ENCODE assay signal across 11 cellular contexts in genomic region chr12:6204533-6205143, GRCh38. TPM values are rescaled to one million over a fixed set of nuclear protein-coding genes. Genes with fewer than 3 reads are reported as not detected.
DNase-seq lines count a peak whose midpoint lies in the region; ATAC-seq, FAIRE-seq and TF ChIP-seq lines count a peak whose summit lies in the region.
"Had no signal": no experiment of that assay in that cellular context is flagged by ENCODE, and none has a peak within 500 bp of the region (broad histone marks: within the 10 kb centered on the region; RNA-seq: fewer than 3 reads in every experiment).

No MANE protein-coding gene starts in this region.

- ATAC-seq in SK-N-SH treated with all-trans-retinoic acid at 6 μM for 48 hours (no peak), GM12878 (peak; percentile 21), left lung (no peak)
- ATAC-seq: body of pancreas had no signal

- H3K9me2 ChIP-seq in SK-N-SH, result no peaks in the 10 kb centered on the region

- H4K20me1 ChIP-seq in SK-N-SH (ENCODE audit: insufficient read depth) (no peaks in the 10 kb centered on the region), GM12878 (ENCODE audit: control insufficient read depth, insufficient read depth) (no peaks in the 10 kb centered on the region)

- peak overlapping the region in 1 of 2 experiments; percentile 1; a peak in 1 of 4 replicates for H3K4me3 ChIP-seq in SK-N-SH (ENCODE audit: low read depth in 2 of 2, low read length in 1 of 2)
- H3K4me3 ChIP-seq in GM12878, result no peak overlapping the region
- no peak overlapping the region for H3K4me3 ChIP-seq in left lung
- H3K4me3 ChIP-seq in tibial artery, result peak overlapping the region; percentile 5 to 10
- H3K4me3 ChIP-seq: body of pancreas had no signal

- H3K27me3 ChIP-seq in SK-N-SH (ENCODE audit: insufficient read depth) (no peaks in the 10 kb centered on the region), GM12878 (replicated peaks in 1 of 2; ENCODE audit: control insufficient read depth in 2 of 2, insufficient read depth in 2 of 2, low read length in 1 of 2) (peaks cover 2 to 16% of the 10 kb centered on the region in 2 experiments; a peak in 3 of 4 replicates), left lung (peaks cover 0 to 28% of the 10 kb centered on the region in 2 donors), tibial artery (no peaks in the 10 kb centered on the region)
- H3K27me3 ChIP-seq: body of pancreas had no signal

- no TSS peak for BruUV-seq in GM12878 (replicated peaks; lab: Mats Ljungman, UMichigan)

- WGBS in SK-N-SH (ENCODE audit: low lambda C conversion rate), result 89% methylated on average over 5 of the region's 5 CpGs
- 42% methylated on average over 5 of the region's 5 CpGs for WGBS in GM12878 (ENCODE audit: insufficient coverage, insufficient replicate concordance, low lambda C conversion rate, missing lambda C conversion rate)

- H3K9me3 ChIP-seq in SK-N-SH (no peaks in the 10 kb centered on the region), GM12878 (replicated peaks; ENCODE audit: control insufficient read depth, insufficient read depth, low read length) (no peaks in the 10 kb centered on the region), left lung (no peaks in the 10 kb centered on the region), tibial artery (no peaks in the 10 kb centered on the region)
- H3K9me3 ChIP-seq: body of pancreas had no signal

- no peaks in the 10 kb centered on the region for H3F3A ChIP-seq in SK-N-SH (replicated peaks; ENCODE audit: insufficient read depth)

- CTCF ChIA-PET in SK-N-SH (lab: Yijun Ruan, JAX), result interaction anchor here (1.0 to 14.3 kb wide), 5 partner anchors 9 to 165 kb away, joined by 3 to 299 read pairs (median 3); no protein-coding TSS in a partner anchor
- CTCF ChIA-PET in GM12878 (lab: Yijun Ruan, JAX), result interaction anchor here (0.5 to 21.0 kb wide), 13 partner anchors 8 to 139 kb away, joined by 3 to 401 read pairs (median 7); no protein-coding TSS in a partner anchor

- peak overlapping the region in 1 of 2 experiments; percentile 29; a peak in 1 of 4 replicates for H3K27ac ChIP-seq in SK-N-SH (ENCODE audit: low read depth in 2 of 2, low read length in 1 of 2)
- no peak overlapping the region for H3K27ac ChIP-seq in GM12878 (ENCODE audit: control insufficient read depth, insufficient read depth)
- H3K27ac ChIP-seq in left lung, result peak overlapping the region; percentile 37 to 70
- peak overlapping the region; percentile 93 to 98 for H3K27ac ChIP-seq in tibial artery

- DNase-seq in SK-N-SH (no peak), GM12878 (ENCODE audit: low read depth, low spot score) (no peak), left lung (no peak), tibial artery (no peak), GM03348 (ENCODE audit: low spot score) (no peak), DMS 273 treated with DMSO at 0.1 percent for 48 hours (lab: John Stamatoyannopoulos, UW) (no peak), HTR-8/SVneo (ENCODE audit: insufficient read length, low spot score) (no peak)
- DNase-seq: activated CD4-positive, alpha-beta T cell treated with anti-CD3 and anti-CD28 coated beads, Interleukin-2, amount 10 ng/mL, durations not matched to agents 24 days and 14 days; NCI-H69 had no signal

- FAIRE-seq in GM12878 (lab: Jason Lieb, UNC) (peak; percentile 18), HTR-8/SVneo (lab: Jason Lieb, UNC) (no peak)

- no peak overlapping the region for H3K4me2 ChIP-seq in SK-N-SH
- no peak overlapping the region for H3K4me2 ChIP-seq in GM12878 (ENCODE audit: control insufficient read depth, insufficient read depth)

- RAD21 ChIA-PET in GM12878 (lab: Charles Lee; ENCODE audit: unreplicated experiment), result interaction anchor here (0.9 to 17.5 kb wide), 10 partner anchors 8 to 81 kb away, joined by 3 to 304 read pairs (median 4); no protein-coding TSS in a partner anchor

- intact Hi-C loops in GM12878 (cut with micrococcal nuclease; ENCODE audit: unreplicated experiment), result loop anchor here (2.0 kb wide), 1 partner anchor 26 kb away; no protein-coding TSS in a partner anchor
- intact Hi-C loops in left lung (cut with DNase I), result loop anchor here in 1 of 2 donors (10.0 kb wide), 1 partner anchor 60 kb away; no protein-coding TSS in a partner anchor
- intact Hi-C loops in tibial artery (cut with DNase I; ENCODE audit: low total_unique reads), result no loop called here

- TF ChIP-seq RAD21 in SK-N-SH (IDR thresholded peaks at IDR 0.05; ENCODE audit: low read length) (0 out of 2 replicates have a peak, but pooled peaks have one; percentile 31), GM12878 (IDR thresholded peaks at IDR 0.05; ENCODE audit: insufficient read depth, low read depth, low read length) (peak; percentile 19; the same call in 1 of the 2 replicates)

- no peak for TF ChIP-seq POLR2A in GM12878 (IDR thresholded peaks at IDR 0.05; ENCODE audit: low read depth, low read length)

- no peak overlapping the region for H3K9ac ChIP-seq in SK-N-SH
- H3K9ac ChIP-seq in GM12878 (ENCODE audit: control insufficient read depth, insufficient read depth, low read length), result no peak overlapping the region

- H3K36me3 ChIP-seq in SK-N-SH (replicated peaks in 1 of 2; ENCODE audit: control insufficient read depth in 1 of 2, insufficient read depth in 2 of 2, low read length in 1 of 2) (no peaks in the 10 kb centered on the region), GM12878 (ENCODE audit: control insufficient read depth in 2 of 2, insufficient read depth in 2 of 2, low read length in 1 of 2) (no peaks in the 10 kb centered on the region), left lung (peaks cover 0 to 4% of the 10 kb centered on the region in 2 donors), tibial artery (peaks cover 0 to 7% (median 7%) of the 10 kb centered on the region in 3 donors)

- SMC1A ChIA-PET in GM12878 (lab: Charles Lee; ENCODE audit: uncharacterized antibody, unreplicated experiment), result interaction anchor here (0.6 to 9.4 kb wide), 13 partner anchors 8 to 82 kb away, joined by 3 to 72 read pairs (median 6); no protein-coding TSS in a partner anchor

- in situ Hi-C loops in GM12878 (cut with MboI), result no loop called here

- H3K79me2 ChIP-seq in SK-N-SH (ENCODE audit: insufficient read depth) (peaks cover 10% of the 10 kb centered on the region; the same call in 1 of the 2 replicates), GM12878 (ENCODE audit: control insufficient read depth, insufficient read depth, low read length) (no peaks in the 10 kb centered on the region)

- TF ChIP-seq CTCF in SK-N-SH (IDR thresholded peaks at IDR 0.05) (no peak), GM12878 (IDR thresholded peaks at IDR 0.05 in 2 of 3, conservative IDR thresholded peaks at IDR 0.05 in 1 of 3; ENCODE audit: control insufficient read depth in 2 of 3, extremely low read depth in 1 of 3, insufficient read depth in 1 of 3, low read depth in 3 of 3, low read length in 3 of 3) (peak in 2 of 3 experiments; percentile 27 to 36; a peak in 2 of 6 replicates), left lung (IDR thresholded peaks at IDR 0.05) (no peak), tibial artery (IDR thresholded peaks at IDR 0.05) (no peak)

- H3K4me1 ChIP-seq in SK-N-SH (ENCODE audit: control insufficient read depth in 1 of 2, insufficient read depth in 2 of 2, low read depth in 1 of 2, low read length in 1 of 2) (peaks cover 0 to 51% of the 10 kb centered on the region in 2 experiments; a peak in 1 of 4 replicates), GM12878 (ENCODE audit: control insufficient read depth, insufficient read depth, low read length) (no peaks in the 10 kb centered on the region; the same call in 1 of the 2 replicates), left lung (peaks cover 30 to 83% of the 10 kb centered on the region in 2 donors), tibial artery (peaks cover 0 to 84% (median 68%) of the 10 kb centered on the region in 4 donors)

- no peak for TF ChIP-seq EP300 in SK-N-SH (IDR thresholded peaks at IDR 0.05; ENCODE audit: borderline replicate concordance in 1 of 2, low read depth in 1 of 2, low read length in 1 of 2)
- TF ChIP-seq EP300 in GM12878 (IDR thresholded peaks at IDR 0.05; ENCODE audit: borderline replicate concordance in 1 of 2, control insufficient read depth in 1 of 2, low read depth in 2 of 2, low read length in 2 of 2), result no peak

- H2AFZ ChIP-seq in SK-N-SH (ENCODE audit: low read depth) (no peak overlapping the region), GM12878 (ENCODE audit: control insufficient read depth, low read depth, low read length) (no peak overlapping the region)

- POLR2A ChIA-PET in SK-N-SH (lab: Yijun Ruan, JAX), result no interaction called here
- POLR2A ChIA-PET in GM12878 (lab: Charles Lee), result interaction anchor here (1.1 to 3.3 kb wide), 5 partner anchors 11 to 60 kb away, joined by 3 to 20 read pairs (median 4); no protein-coding TSS in a partner anchor

TF ChIP-seq in SK-N-SH, 30 proteins besides CTCF, POLR2A, EP300 and RAD21 (continues in another document):
- no peak for TF ChIP-seq MXI1 (IDR thresholded peaks at IDR 0.05; ENCODE audit: low read depth, low read length)

TF ChIP-seq in SK-N-SH treated with all-trans-retinoic acid at 6 μM for 48 hours, 23 proteins besides CTCF, POLR2A, EP300 and RAD21 (continues in another document):
- no peak for TF ChIP-seq ZNF8 (CRISPR knock-in tag; IDR thresholded peaks at IDR 0.05)
- no peak for TF ChIP-seq TOX (CRISPR knock-in tag; IDR thresholded peaks at IDR 0.05; ENCODE audit: borderline replicate concordance)
- TF ChIP-seq ZNF565 (CRISPR knock-in tag; conservative IDR thresholded peaks at IDR 0.05; ENCODE audit: low read depth), result no peak

TF ChIP-seq in GM12878, 131 proteins besides CTCF, POLR2A, EP300 and RAD21 (continues in another document):
- TF ChIP-seq MEF2B (IDR thresholded peaks at IDR 0.05; ENCODE audit: partially characterized antibody, poor library complexity, severe bottlenecking), result no peak

RNA-seq across cellular contexts. Expression of gene CD9, which starts 4.4 kb away (rescaled TPM):
- polyA plus RNA-seq in SK-N-SH (2012; rRNA removed), result 76.6 and 77.3 TPM in 2 replicates
- 71.1 and 79.7 TPM in 2 replicates for polyA plus RNA-seq in SK-N-SH (2012; cell fraction: cytosol; rRNA removed)
- 33.1 and 44.1 TPM in 2 replicates for polyA plus RNA-seq in SK-N-SH (2012; cell fraction: nucleus; rRNA removed)
- 23.0 and 25.8 TPM in 2 replicates for total RNA-seq in GM12878 (2013; cell fraction: nucleolus; rRNA removed)
- total RNA-seq in GM12878 (2014; rRNA removed), result 7.2 and 8.6 TPM in 2 replicates
- 7.5 and 7.6 TPM in 2 replicates for total RNA-seq in GM12878 (2014; rRNA removed; fragmentation: Illumina TruSeq; extraction: Trizol)
- 7.9 and 8.3 TPM in 2 replicates for total RNA-seq in GM12878 (2021)
- polyA plus RNA-seq in GM12878 (2011; ENCODE audit: low read depth), result 0.46 TPM
- 29.9 and 33.1 TPM in 2 replicates for polyA plus RNA-seq in GM12878 (2011; rRNA removed)
- polyA plus RNA-seq in GM12878 (2011; cell fraction: cytosol; rRNA removed), result 20.0 and 26.2 TPM in 2 replicates
- polyA plus RNA-seq in GM12878 (2011; cell fraction: nucleus; rRNA removed), result 11.2 and 13.3 TPM in 2 replicates
- polyA plus RNA-seq in GM12878 (2012), result 0.14 and 0.84 TPM in 2 replicates
- 8.6 and 20.3 TPM in 2 replicates for polyA plus RNA-seq in GM12878 (2014; fragmentation: Illumina TruSeq; extraction: Trizol)
- 10 to 100 TPM in 1 of 2 experiments, 1 to 10 TPM in 1; 4.8 to 11.2 TPM for polyA plus RNA-seq in GM12878 (2014; fragmentation: Nextera tagmentation; extraction: Ambion mirVana)
- 12.6 and 15.6 TPM in 2 replicates for polyA plus RNA-seq in GM12878 (2014; rRNA removed)
- polyA plus RNA-seq in GM12878 (2016; fragmentation: Nextera tagmentation; extraction: Ambion mirVana), result 10 to 100 TPM; 10.9 to 11.7 TPM
- polyA minus RNA-seq in GM12878 (2011; rRNA and poly(A)+ RNA removed), result 17.7 and 21.8 TPM in 2 replicates
- 6.4 and 9.1 TPM in 2 replicates for polyA minus RNA-seq in GM12878 (2011; cell fraction: cytosol; rRNA and poly(A)+ RNA removed)
- 2.8 and 5.3 TPM in 2 replicates for polyA minus RNA-seq in GM12878 (2011; cell fraction: nucleus; rRNA and poly(A)+ RNA removed)
- 100 to 1,000 TPM; 416 to 512 TPM for total RNA-seq in left lung

Comparison
In these comparisons a context has a peak if more than half of its experiments do, and no peak if none do; other contexts are left out.
1. H3K4me3 ChIP-seq: peak in tibial artery (2 of 2); none in GM12878 (single experiment) and left lung (0 of 2).
2. CTCF ChIP-seq: peak in GM12878 (2 of 3); none in SK-N-SH (single experiment), left lung (0 of 2) and tibial artery (0 of 2).
3. RNA of gene CD9, which starts 4.4 kb away (total RNA-seq): 416 to 512 TPM in left lung; 7.2 to 25.8 TPM in GM12878; every median in the first group is over 10 times any median in the second.
4. Of the 26 proteins assayed by ChIP-seq in both GM12878 and SK-N-SH: peak only in GM12878: CTCF and SMC3; only in SK-N-SH: none; in both: RAD21; in neither: 23.